ENCODE assay signal across 9 cellular contexts in the genomic region with DNA sequence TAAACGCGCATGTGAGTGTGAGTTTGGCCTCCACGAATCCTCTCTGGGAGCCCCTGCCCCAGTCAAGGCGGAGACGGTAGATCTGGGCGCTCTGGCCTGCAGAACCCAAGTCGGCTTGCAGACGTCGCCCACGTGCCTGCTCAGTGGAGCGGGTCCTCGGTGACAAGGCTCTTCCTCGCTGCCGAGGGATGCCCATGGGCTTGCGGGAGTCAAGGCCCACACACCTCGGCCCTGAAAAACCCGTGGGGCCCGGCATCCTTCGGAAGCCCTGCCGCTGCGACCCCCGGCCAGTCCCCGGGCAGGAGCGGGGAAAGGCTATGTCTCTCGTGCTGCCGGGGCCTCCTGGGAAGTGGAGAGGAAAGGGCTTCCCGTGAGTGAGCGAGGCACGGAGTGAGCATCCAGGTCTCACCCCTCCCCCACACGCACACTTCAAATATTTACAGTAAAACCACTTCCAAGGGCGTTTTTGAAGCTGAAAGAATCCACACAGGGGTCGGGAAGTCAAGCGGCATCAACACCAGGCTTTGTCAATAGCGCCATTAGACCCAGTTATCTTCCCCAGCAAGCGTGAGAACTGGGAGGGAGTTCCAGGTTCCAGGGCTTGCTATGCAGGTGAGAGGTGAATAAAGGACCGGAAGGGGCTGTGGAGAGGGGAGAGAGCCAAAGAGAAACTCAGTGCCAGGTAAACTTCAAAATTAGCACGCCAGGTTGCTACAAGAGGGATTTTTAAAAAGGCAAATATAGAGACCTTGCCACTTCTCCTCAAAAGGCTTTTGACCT. TPM values are rescaled to one million over a fixed set of nuclear protein-coding genes. Genes with fewer than 3 reads are reported as not detected.
DNase-seq lines count a peak whose midpoint lies in the region; ATAC-seq and TF ChIP-seq lines count a peak whose summit lies in the region.
"Had no signal": no experiment of that assay in that cellular context is flagged by ENCODE, and none has a peak within 500 bp of the region (broad histone marks: within the 10 kb centered on the region; RNA-seq: fewer than 3 reads in every experiment).

No MANE protein-coding gene starts in this region.

- peak overlapping the region; percentile 76 for H3K4me2 ChIP-seq in DOHH2 (ENCODE audit: low read length)

- TF ChIP-seq CTCF in DOHH2 (IDR thresholded peaks at IDR 0.05; ENCODE audit: low read depth, low read length, poor library complexity, severe bottlenecking) (no peak), heart left ventricle (IDR thresholded peaks at IDR 0.05) (no peak)

- no peaks in the 10 kb centered on the region for H3K36me3 Mint-ChIP-seq in activated CD4-positive, alpha-beta memory T cell treated with anti-CD3 and anti-CD28 coated beads for 36 hours
- H3K36me3 Mint-ChIP-seq in naive thymus-derived CD8-positive, alpha-beta T cell = peaks cover 0 to 5% (median 0%) of the 10 kb centered on the region in 3 donors

- peak overlapping the region; percentile 51 for H3K4me3 Mint-ChIP-seq in activated CD4-positive, alpha-beta memory T cell treated with anti-CD3 and anti-CD28 coated beads for 36 hours
- H3K4me3 Mint-ChIP-seq in naive thymus-derived CD8-positive, alpha-beta T cell = peak overlapping the region; percentile 57 to 75 (median 64)

- H4K20me1 ChIP-seq in DOHH2 (ENCODE audit: control insufficient read depth, insufficient read depth, low read depth, low read length) = no peaks in the 10 kb centered on the region

- no peaks in the 10 kb centered on the region for H3K79me2 ChIP-seq in DOHH2 (ENCODE audit: control insufficient read depth, low read length)

- H3K9me2 ChIP-seq in DOHH2 (replicated peaks; ENCODE audit: control insufficient read depth, low read length) = no peaks in the 10 kb centered on the region

- CTCF ChIA-PET in activated CD4-positive, alpha-beta memory T cell treated with anti-CD3 and anti-CD28 coated beads for 36 hours (lab: Charles Lee) = no interaction called here

- H3K4me3 ChIP-seq in DOHH2 (ENCODE audit: low read length) = peak overlapping the region; percentile 70
- peak overlapping the region in 6 of 12 donors; percentile 39 to 67 (median 52) for H3K4me3 ChIP-seq in heart left ventricle

- no peaks in the 10 kb centered on the region for H3K36me3 ChIP-seq in DOHH2 (ENCODE audit: control insufficient read depth, low read length)
- no peaks in the 10 kb centered on the region for H3K36me3 ChIP-seq in heart left ventricle
- H3K36me3 ChIP-seq: prostate gland had no signal

- H3K27ac ChIP-seq in DOHH2 (ENCODE audit: low read depth, low read length) = no peak overlapping the region
- no peak overlapping the region for H3K27ac ChIP-seq in heart left ventricle
- H3K27ac ChIP-seq: prostate gland had no signal

- H3K27me3 ChIP-seq in DOHH2 (ENCODE audit: control insufficient read depth, low read length) = peaks cover 85% of the 10 kb centered on the region
- peaks cover 50 to 97% (median 91%) of the 10 kb centered on the region in 9 donors for H3K27me3 ChIP-seq in heart left ventricle

- H3F3A ChIP-seq in DOHH2 (ENCODE audit: control insufficient read depth, insufficient read depth) = no peaks in the 10 kb centered on the region

- WGBS in heart left ventricle, 4 donors = 1 to 6% (median 2%) methylated on average over 14 to 37 of the region's 37 CpGs

- DNase-seq in activated CD4-positive, alpha-beta memory T cell treated with anti-CD3 and anti-CD28 coated beads for 36 hours = no peak
- DNase-seq in naive thymus-derived CD8-positive, alpha-beta T cell = no peak
- DNase-seq in heart left ventricle = no peak

- peak; percentile 16 for ATAC-seq in HG03432 (IDR thresholded peaks at IDR 0.05; ENCODE audit: unreplicated experiment)
- ATAC-seq in naive thymus-derived CD8-positive, alpha-beta T cell = peak in 1 of 2 donors; percentile 24
- ATAC-seq in HG03521 (IDR thresholded peaks at IDR 0.05; ENCODE audit: unreplicated experiment) = no peak
- ATAC-seq in GM19351 (IDR thresholded peaks at IDR 0.05; ENCODE audit: unreplicated experiment) = no peak
- ATAC-seq in heart left ventricle = no peak
- no peak for ATAC-seq in HG03469 (IDR thresholded peaks at IDR 0.05; ENCODE audit: unreplicated experiment)

- intact Hi-C loops in activated CD4-positive, alpha-beta memory T cell treated with anti-CD3 and anti-CD28 coated beads for 36 hours (cut with micrococcal nuclease) = loop anchor here (5.0 kb wide), 3 partner anchors 126 to 1204 kb away; a partner anchor contains a TSS
- intact Hi-C loops in heart left ventricle (cut with DNase I) = no loop called here

- H3K9me3 ChIP-seq in DOHH2 (ENCODE audit: control insufficient read depth, insufficient read depth, low read length) = no peaks in the 10 kb centered on the region
- no peaks in the 10 kb centered on the region for H3K9me3 ChIP-seq in heart left ventricle
- H3K9me3 ChIP-seq: prostate gland had no signal

- POLR2A ChIA-PET in activated CD4-positive, alpha-beta memory T cell treated with anti-CD3 and anti-CD28 coated beads for 36 hours (lab: Charles Lee) = no interaction called here
- POLR2A ChIA-PET in naive thymus-derived CD8-positive, alpha-beta T cell (lab: Charles Lee) = no interaction called here

- H3K4me1 ChIP-seq in DOHH2 (ENCODE audit: control insufficient read depth, low read length) = peaks cover 19% of the 10 kb centered on the region
- peaks cover 0 to 21% (median 6%) of the 10 kb centered on the region in 12 donors for H3K4me1 ChIP-seq in heart left ventricle
- H3K4me1 ChIP-seq: prostate gland had no signal

- no peak for TF ChIP-seq POLR2A in heart left ventricle (IDR thresholded peaks at IDR 0.05)

- peaks cover 20% of the 10 kb centered on the region for H3K4me1 Mint-ChIP-seq in activated CD4-positive, alpha-beta memory T cell treated with anti-CD3 and anti-CD28 coated beads for 36 hours (ENCODE audit: low read depth)
- peaks cover 11 to 27% (median 19%) of the 10 kb centered on the region in 4 donors for H3K4me1 Mint-ChIP-seq in naive thymus-derived CD8-positive, alpha-beta T cell

- no peak overlapping the region for H3K27ac Mint-ChIP-seq in activated CD4-positive, alpha-beta memory T cell treated with anti-CD3 and anti-CD28 coated beads for 36 hours
- no peak overlapping the region for H3K27ac Mint-ChIP-seq in naive thymus-derived CD8-positive, alpha-beta T cell

- peaks cover 74% of the 10 kb centered on the region for H3K27me3 Mint-ChIP-seq in activated CD4-positive, alpha-beta memory T cell treated with anti-CD3 and anti-CD28 coated beads for 36 hours
- H3K27me3 Mint-ChIP-seq in naive thymus-derived CD8-positive, alpha-beta T cell = peaks cover 27 to 87% (median 67%) of the 10 kb centered on the region in 5 donors

- no peaks in the 10 kb centered on the region for H3K9me3 Mint-ChIP-seq in activated CD4-positive, alpha-beta memory T cell treated with anti-CD3 and anti-CD28 coated beads for 36 hours
- no peaks in the 10 kb centered on the region for H3K9me3 Mint-ChIP-seq in naive thymus-derived CD8-positive, alpha-beta T cell

RNA-seq across cellular contexts. Expression of a gene that starts 1.1 kb away (rescaled TPM):
- not detected for total RNA-seq in activated CD4-positive, alpha-beta memory T cell treated with anti-CD3 and anti-CD28 coated beads for 36 hours
- total RNA-seq in naive thymus-derived CD8-positive, alpha-beta T cell = not detected
- polyA plus RNA-seq in naive thymus-derived CD8-positive, alpha-beta T cell = not detected
- total RNA-seq in heart left ventricle = not detected
- not detected for polyA plus RNA-seq in heart left ventricle
